8 cellular contexts compared by ENCODE assay signal in the genomic region with DNA sequence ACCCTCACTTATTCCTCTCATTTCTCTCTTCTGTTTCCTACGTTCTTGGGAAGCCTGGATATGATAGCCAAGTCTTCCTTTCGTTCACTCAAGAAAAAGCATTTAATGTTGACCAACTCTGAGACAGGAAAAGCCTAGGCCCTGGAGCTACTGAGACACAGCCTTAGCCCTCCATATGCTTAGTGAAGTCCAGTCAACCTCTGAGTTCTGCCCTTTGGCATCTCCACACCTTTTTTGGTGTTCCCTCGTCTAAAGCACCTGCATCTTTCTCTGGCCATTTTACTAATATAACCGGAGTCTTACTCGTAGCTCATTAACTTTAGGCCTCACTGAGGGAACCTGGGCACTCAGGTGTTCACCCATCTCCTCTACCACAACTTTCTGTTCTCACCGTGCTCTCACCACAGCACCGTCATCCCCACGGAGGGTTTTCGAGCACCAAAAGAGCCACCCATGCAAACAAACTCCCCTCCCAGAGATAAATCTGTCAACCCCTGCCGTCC. TPM values are rescaled to one million over a fixed set of nuclear protein-coding genes. Genes with fewer than 3 reads are reported as not detected.
DNase-seq lines count a peak whose midpoint lies in the region; ATAC-seq, FAIRE-seq and TF ChIP-seq lines count a peak whose summit lies in the region.

No MANE protein-coding gene starts in this region.

- no peaks in the 10 kb centered on the region for H3K27me3 ChIP-seq in iPS-18a (ENCODE audit: control insufficient read depth, insufficient read depth, low read length)
- H3K27me3 ChIP-seq in stomach: no peaks in the 10 kb centered on the region

- TF ChIP-seq POLR2A in stomach (IDR thresholded peaks at IDR 0.05) (no peak), GM12892 (IDR thresholded peaks at IDR 0.05; ENCODE audit: low read depth, low read length) (no peak)

- H3K4me3 ChIP-seq in iPS-18a (ENCODE audit: low read length) (peak overlapping the region; percentile 89), stomach (peak overlapping the region; percentile 63 to 85 (median 66))

- H3K27ac ChIP-seq in iPS-18a (ENCODE audit: low read length) (peak overlapping the region; percentile 77), stomach (peak overlapping the region; percentile 88 to 99 (median 98))

- peak overlapping the region; percentile 98 to 100 for H3K27ac Mint-ChIP-seq in activated naive CD4-positive, alpha-beta T cell treated with anti-CD3 and anti-CD28 coated beads, Interleukin-2, amount 50 U/mL, for 72 hours

- ATAC-seq in HG03097 (IDR thresholded peaks at IDR 0.05; ENCODE audit: low FRiP score, unreplicated experiment): peak; percentile 40
- ATAC-seq in activated naive CD4-positive, alpha-beta T cell treated with anti-CD3 and anti-CD28 coated beads, Interleukin-2, amount 50 U/mL, for 72 hours: peak; percentile 7 to 18

- H3K9me3 ChIP-seq in iPS-18a (ENCODE audit: control insufficient read depth, low read depth, low read length): no peaks in the 10 kb centered on the region
- no peaks in the 10 kb centered on the region for H3K9me3 ChIP-seq in stomach

- TF ChIP-seq CTCF in stomach (IDR thresholded peaks at IDR 0.05): no peak

- no peak for TF ChIP-seq EP300 in stomach (IDR thresholded peaks at IDR 0.05)

- H3K36me3 ChIP-seq in iPS-18a (ENCODE audit: control insufficient read depth, low read depth, low read length) (no peaks in the 10 kb centered on the region), stomach (peaks cover 0 to 11% (median 4%) of the 10 kb centered on the region in 4 donors)

- no peak for FAIRE-seq in GM12892 (lab: Jason Lieb, UNC)

- peak; percentile 48 for DNase-seq in activated CD8-positive, alpha-beta memory T cell treated with anti-CD3 and anti-CD28 coated beads, Interleukin-2, amount 50 U/mL, for 4 hours
- no peak for DNase-seq in activated CD8-positive, alpha-beta memory T cell treated with anti-CD3 and anti-CD28 coated beads for 24 hours
- DNase-seq in activated naive CD4-positive, alpha-beta T cell treated with anti-CD3 and anti-CD28 coated beads, Interleukin-2, amount 50 U/mL, for 72 hours (ENCODE audit: low spot score in 2 of 2): peak in 1 of 2 donors; percentile 26
- DNase-seq in stomach: no peak
- DNase-seq in GM12892 (ENCODE audit: insufficient read length): no peak
- no peak for DNase-seq in T1000 (lab: John Stamatoyannopoulos, UW)

- WGBS in stomach, 5 donors: 4 to 17% (median 7%) methylated on average over 10 of the region's 10 CpGs

- peaks cover 6 to 8% of the 10 kb centered on the region in 2 donors for H3K9me3 Mint-ChIP-seq in activated naive CD4-positive, alpha-beta T cell treated with anti-CD3 and anti-CD28 coated beads, Interleukin-2, amount 50 U/mL, for 72 hours

- H3K9ac ChIP-seq in iPS-18a (ENCODE audit: low read length): peak overlapping the region; percentile 85

- H3K4me1 ChIP-seq in iPS-18a (ENCODE audit: control insufficient read depth, low read depth, low read length): peaks cover 17% of the 10 kb centered on the region
- H3K4me1 ChIP-seq in stomach: peaks cover 10 to 36% (median 18%) of the 10 kb centered on the region in 4 donors

- intact Hi-C loops in stomach (cut with DNase I; ENCODE audit: low total_unique reads): no loop called here

- peaks cover 23 to 36% of the 10 kb centered on the region in 2 donors for H3K36me3 Mint-ChIP-seq in activated naive CD4-positive, alpha-beta T cell treated with anti-CD3 and anti-CD28 coated beads, Interleukin-2, amount 50 U/mL, for 72 hours

RNA-seq across cellular contexts. Expression of a gene that starts 0.6 kb away (rescaled TPM):
- total RNA-seq in activated naive CD4-positive, alpha-beta T cell treated with anti-CD3 and anti-CD28 coated beads, Interleukin-2, amount 50 U/mL, for 72 hours: 10 to 100 TPM; 23.4 to 40.9 TPM
- 10 to 100 TPM in 2 of 5 donors, 1 to 10 TPM in 1, not detected in 2; 5.7 to 31.0 (median 17.9) TPM for total RNA-seq in stomach
- polyA plus RNA-seq in stomach: 100 to 1,000 TPM in 1 of 3 donors, 10 to 100 TPM in 2; 65.1 to 101 (median 86.7) TPM
- 33.4 TPM for polyA plus RNA-seq in GM12892 (2012; ENCODE audit: missing spikeins)
